20 cellular contexts compared by ENCODE assay signal in the genomic region with DNA sequence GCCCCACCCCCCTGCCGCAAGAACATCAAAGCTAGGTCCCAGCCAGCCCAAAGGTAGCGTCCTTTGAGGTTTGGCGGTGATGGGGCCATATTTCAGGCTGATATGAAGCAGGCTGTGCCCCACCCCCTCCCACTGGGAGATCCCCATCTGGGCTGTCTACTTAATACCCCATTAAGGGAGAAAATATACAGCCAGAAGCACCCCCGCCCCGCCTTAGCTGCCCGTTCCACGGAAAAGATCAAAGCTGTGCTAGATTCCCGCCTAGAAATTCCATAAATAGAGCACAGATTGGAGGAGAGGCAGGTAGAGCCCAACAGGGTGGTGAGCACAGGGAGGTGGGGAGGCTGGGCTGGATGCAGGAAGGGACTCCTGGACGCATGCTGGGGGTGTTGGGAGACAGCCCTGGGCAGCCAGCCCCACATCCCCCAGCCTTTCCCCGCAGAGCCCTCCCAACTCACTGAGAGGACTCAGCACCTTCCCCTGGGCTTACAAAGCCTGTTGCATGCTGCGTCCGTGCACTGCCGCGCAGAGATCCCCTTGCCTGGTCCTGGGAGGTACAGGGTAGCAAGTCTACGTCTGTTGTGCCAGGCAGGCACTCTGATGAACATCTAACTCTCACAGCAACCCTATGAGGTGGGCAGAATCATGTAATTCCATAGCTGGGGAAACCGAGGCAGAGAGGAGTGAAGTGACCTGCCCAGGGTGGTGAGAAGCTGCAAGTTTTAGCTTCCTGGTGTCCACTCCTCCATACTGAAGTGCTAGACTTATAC. TPM values are rescaled to one million over a fixed set of nuclear protein-coding genes. Genes with fewer than 3 reads are reported as not detected.
DNase-seq lines count a peak whose midpoint lies in the region; ATAC-seq and TF ChIP-seq lines count a peak whose summit lies in the region.
"Had no signal": no experiment of that assay in that cellular context is flagged by ENCODE, and none has a peak within 500 bp of the region (broad histone marks: within the 10 kb centered on the region; RNA-seq: fewer than 3 reads in every experiment).

No MANE protein-coding gene starts in this region.

- H3K9me3 ChIP-seq in DOHH2 (ENCODE audit: control insufficient read depth, insufficient read depth, low read length) = no peaks in the 10 kb centered on the region
- no peaks in the 10 kb centered on the region for H3K9me3 ChIP-seq in HUES6 (ENCODE audit: control insufficient read depth, insufficient read depth, low read depth, low read length)
- H3K9me3 ChIP-seq in WERI-Rb-1 (ENCODE audit: severe bottlenecking) = no peaks in the 10 kb centered on the region
- no peaks in the 10 kb centered on the region for H3K9me3 ChIP-seq in naive thymus-derived CD4-positive, alpha-beta T cell (ENCODE audit: control insufficient read depth in 2 of 3, low read length in 3 of 3)
- H3K9me3 ChIP-seq in MM.1S (replicated peaks; ENCODE audit: insufficient read depth, low read length) = no peaks in the 10 kb centered on the region
- H3K9me3 ChIP-seq: left lung, pancreas, tibial nerve had no signal

- H3K4me2 ChIP-seq in DOHH2 (ENCODE audit: low read length) = peak overlapping the region; percentile 24
- no peak overlapping the region for H3K4me2 ChIP-seq in MM.1S (ENCODE audit: low read depth, low read length)

- H3F3A ChIP-seq in DOHH2 (ENCODE audit: control insufficient read depth, insufficient read depth) (peaks cover 14% of the 10 kb centered on the region), MM.1S (ENCODE audit: insufficient read depth, low read length) (no peaks in the 10 kb centered on the region)

- H3K4me3 Mint-ChIP-seq in naive thymus-derived CD4-positive, alpha-beta T cell = peak overlapping the region in 6 of 10 donors; percentile 6 to 59 (median 36)
- no peak overlapping the region for H3K4me3 Mint-ChIP-seq in progenitor cell of endocrine pancreas (ENCODE audit: low read depth)
- H3K4me3 Mint-ChIP-seq: activated T-cell treated with anti-CD3 and anti-CD28 coated beads, Interleukin-2, amount 50 U/mL, for 72 hours; stimulated activated memory B cell treated with anti-CD40 and anti-IgM and Interleukin-4, amounts not matched to agents 10 μg/mL and 1 μg/mL and 100 μg/mL, for 72 hours had no signal

- H3K9ac ChIP-seq in HUES6 (ENCODE audit: low read length) (no peak overlapping the region), MM.1S (ENCODE audit: low read length) (no peak overlapping the region)

- H3K36me3 ChIP-seq in DOHH2 (ENCODE audit: control insufficient read depth, low read length) (no peaks in the 10 kb centered on the region), HUES6 (ENCODE audit: control insufficient read depth, insufficient read depth, low read length) (no peaks in the 10 kb centered on the region), WERI-Rb-1 (peaks cover 5% of the 10 kb centered on the region), MM.1S (replicated peaks; ENCODE audit: insufficient read depth, low read length) (no peaks in the 10 kb centered on the region)
- H3K36me3 ChIP-seq in naive thymus-derived CD4-positive, alpha-beta T cell (ENCODE audit: control insufficient read depth in 2 of 3, insufficient read depth in 3 of 3, low read length in 3 of 3) = no peaks in the 10 kb centered on the region
- H3K36me3 ChIP-seq: left lung, pancreas, tibial nerve had no signal

- H3K4me3 ChIP-seq in DOHH2 (ENCODE audit: low read length) (no peak overlapping the region), HUES6 (ENCODE audit: low read depth, low read length) (peak overlapping the region; percentile 43), WERI-Rb-1 (ENCODE audit: low read depth, low read length) (peak overlapping the region; percentile 32), MM.1S (ENCODE audit: low read length) (no peak overlapping the region)
- H3K4me3 ChIP-seq in naive thymus-derived CD4-positive, alpha-beta T cell (ENCODE audit: low read length) = no peak overlapping the region
- H3K4me3 ChIP-seq: left lung, pancreas, skin epidermis, tibial nerve had no signal

- ATAC-seq in naive thymus-derived CD4-positive, alpha-beta T cell = no peak
- no peak for ATAC-seq in HG03457 (IDR thresholded peaks at IDR 0.05; ENCODE audit: unreplicated experiment)
- ATAC-seq: activated T-cell treated with anti-CD3 and anti-CD28 coated beads, Interleukin-2, amount 50 U/mL, for 72 hours; left lung; pancreas; PC-3; stimulated activated memory B cell treated with anti-CD40 and anti-IgM and Interleukin-4, amounts not matched to agents 10 μg/mL and 1 μg/mL and 100 μg/mL, for 72 hours had no signal

- no peaks in the 10 kb centered on the region for H3K9me3 Mint-ChIP-seq in naive thymus-derived CD4-positive, alpha-beta T cell
- H3K9me3 Mint-ChIP-seq in progenitor cell of endocrine pancreas (ENCODE audit: low read depth) = no peaks in the 10 kb centered on the region
- H3K9me3 Mint-ChIP-seq: activated T-cell treated with anti-CD3 and anti-CD28 coated beads, Interleukin-2, amount 50 U/mL, for 72 hours; stimulated activated memory B cell treated with anti-CD40 and anti-IgM and Interleukin-4, amounts not matched to agents 10 μg/mL and 1 μg/mL and 100 μg/mL, for 72 hours had no signal

- intact Hi-C loops in naive thymus-derived CD4-positive, alpha-beta T cell (cut with micrococcal nuclease) = no loop called here

- POLR2A ChIA-PET in naive thymus-derived CD4-positive, alpha-beta T cell (lab: Charles Lee) = interaction anchor here (0.6 to 7.0 kb wide), 7 partner anchors 8 to 240 kb away, joined by 3 to 50 read pairs (median 3); no protein-coding TSS in a partner anchor

- H3K27me3 ChIP-seq in DOHH2 (ENCODE audit: control insufficient read depth, low read length) (peaks cover 11% of the 10 kb centered on the region), HUES6 (ENCODE audit: control insufficient read depth, insufficient read depth, low read length) (peaks cover 13% of the 10 kb centered on the region; the same call in 1 of the 2 replicates), WERI-Rb-1 (ENCODE audit: insufficient read depth, low read depth, severe bottlenecking) (no peaks in the 10 kb centered on the region), MM.1S (replicated peaks; ENCODE audit: insufficient read depth, low read length) (peaks cover 80% of the 10 kb centered on the region)
- H3K27me3 ChIP-seq in naive thymus-derived CD4-positive, alpha-beta T cell (ENCODE audit: control insufficient read depth in 2 of 2, insufficient read depth in 2 of 2, low read length in 2 of 2) = no peaks in the 10 kb centered on the region
- H3K27me3 ChIP-seq: pancreas, tibial nerve had no signal

- H3K79me2 ChIP-seq in DOHH2 (ENCODE audit: control insufficient read depth, low read length) (no peaks in the 10 kb centered on the region), MM.1S (ENCODE audit: low read length) (no peaks in the 10 kb centered on the region)

- H3K27ac ChIP-seq in DOHH2 (ENCODE audit: low read depth, low read length) = no peak overlapping the region
- no peak overlapping the region for H3K27ac ChIP-seq in HUES6 (ENCODE audit: low read depth, low read length)
- peak overlapping the region; percentile 85 for H3K27ac ChIP-seq in WERI-Rb-1
- no peak overlapping the region for H3K27ac ChIP-seq in naive thymus-derived CD4-positive, alpha-beta T cell (ENCODE audit: low read depth, low read length)
- H3K27ac ChIP-seq in MM.1S (ENCODE audit: low read length) = no peak overlapping the region
- H3K27ac ChIP-seq: left lung, pancreas, skin epidermis, tibial nerve had no signal

- peaks cover 0 to 25% (median 0%) of the 10 kb centered on the region in 5 donors for H3K27me3 Mint-ChIP-seq in naive thymus-derived CD4-positive, alpha-beta T cell
- H3K27me3 Mint-ChIP-seq in progenitor cell of endocrine pancreas = peaks cover 32% of the 10 kb centered on the region

- TF ChIP-seq CTCF in DOHH2 (IDR thresholded peaks at IDR 0.05; ENCODE audit: low read depth, low read length, poor library complexity, severe bottlenecking) = no peak
- TF ChIP-seq CTCF in WERI-Rb-1 (IDR thresholded peaks at IDR 0.05; ENCODE audit: low read depth, low read length) = no peak
- no peak for TF ChIP-seq CTCF in progenitor cell of endocrine pancreas (IDR thresholded peaks at IDR 0.05; ENCODE audit: unreplicated experiment)
- TF ChIP-seq CTCF in MM.1S (IDR thresholded peaks at IDR 0.05; ENCODE audit: low read length) = no peak

- H3K9me2 ChIP-seq in DOHH2 (replicated peaks; ENCODE audit: control insufficient read depth, low read length) = no peaks in the 10 kb centered on the region
- H3K9me2 ChIP-seq in MM.1S (replicated peaks; ENCODE audit: insufficient read depth, low read length) = no peaks in the 10 kb centered on the region

- no peaks in the 10 kb centered on the region for H3K36me3 Mint-ChIP-seq in naive thymus-derived CD4-positive, alpha-beta T cell
- H3K36me3 Mint-ChIP-seq in progenitor cell of endocrine pancreas (ENCODE audit: insufficient read depth) = no peaks in the 10 kb centered on the region
- H3K36me3 Mint-ChIP-seq: stimulated activated memory B cell treated with anti-CD40 and anti-IgM and Interleukin-4, amounts not matched to agents 10 μg/mL and 1 μg/mL and 100 μg/mL, for 72 hours had no signal

- H4K20me1 ChIP-seq in DOHH2 (ENCODE audit: control insufficient read depth, insufficient read depth, low read depth, low read length) (no peaks in the 10 kb centered on the region), MM.1S (ENCODE audit: insufficient read depth, low read length) (no peaks in the 10 kb centered on the region)

- peak; percentile 93 for DNase-seq in WERI-Rb-1
- DNase-seq in naive thymus-derived CD4-positive, alpha-beta T cell = no peak
- no peak for DNase-seq in iPS-NIHi7 (ENCODE audit: extremely low spot score)
- no peak for DNase-seq in progenitor cell of endocrine pancreas (ENCODE audit: low spot score, unreplicated experiment)
- DNase-seq in MM.1S = no peak
- DNase-seq: activated CD4-positive, alpha-beta T cell treated with anti-CD3 and anti-CD28 coated beads, Interleukin-2, amount 50 U/mL, for 1 hour; activated T-cell treated with anti-CD3 and anti-CD28 coated beads, Interleukin-2, amount 50 U/mL, for 72 hours; central memory CD4-positive, alpha-beta T cell; DMS153; left lung; NCI-H1048; NCI-H446 treated with DMSO at 0.1 percent for 48 hours; pancreas; PC-3 had no signal

- H3K4me1 Mint-ChIP-seq in naive thymus-derived CD4-positive, alpha-beta T cell = peaks cover 44 to 83% (median 74%) of the 10 kb centered on the region in 7 donors
- H3K4me1 Mint-ChIP-seq in progenitor cell of endocrine pancreas (ENCODE audit: low read depth) = peaks cover 11% of the 10 kb centered on the region

- no peak overlapping the region for H2AFZ ChIP-seq in MM.1S (ENCODE audit: low read length)

- CTCF ChIA-PET in naive thymus-derived CD4-positive, alpha-beta T cell (lab: Charles Lee) = interaction anchor here (0.8 to 2.2 kb wide), 3 partner anchors 8 to 65 kb away, joined by 3 to 6 read pairs (median 4); no protein-coding TSS in a partner anchor

- H3K4me1 ChIP-seq in DOHH2 (ENCODE audit: control insufficient read depth, low read length) = peaks cover 42% of the 10 kb centered on the region
- peaks cover 54% of the 10 kb centered on the region for H3K4me1 ChIP-seq in HUES6 (ENCODE audit: control insufficient read depth, insufficient read depth, low read length)
- peaks cover 27 to 78% of the 10 kb centered on the region in 2 donors for H3K4me1 ChIP-seq in naive thymus-derived CD4-positive, alpha-beta T cell (ENCODE audit: control insufficient read depth in 2 of 2, insufficient read depth in 2 of 2, low read length in 2 of 2)
- no peaks in the 10 kb centered on the region for H3K4me1 ChIP-seq in MM.1S (ENCODE audit: low read length)
- H3K4me1 ChIP-seq: pancreas had no signal

- peak overlapping the region in 7 of 9 donors; percentile 19 to 84 (median 68) for H3K27ac Mint-ChIP-seq in naive thymus-derived CD4-positive, alpha-beta T cell
- H3K27ac Mint-ChIP-seq in progenitor cell of endocrine pancreas = no peak overlapping the region
- H3K27ac Mint-ChIP-seq: activated T-cell treated with anti-CD3 and anti-CD28 coated beads, Interleukin-2, amount 50 U/mL, for 72 hours; stimulated activated memory B cell treated with anti-CD40 and anti-IgM and Interleukin-4, amounts not matched to agents 10 μg/mL and 1 μg/mL and 100 μg/mL, for 72 hours had no signal

RNA-seq across cellular contexts. Expression of gene TCF20, which starts 33.8 kb away (rescaled TPM):
- 10 to 100 TPM; 63.6 to 97.2 (median 78.1) TPM for total RNA-seq in naive thymus-derived CD4-positive, alpha-beta T cell
- 1 to 10 TPM; 3.3 to 3.8 TPM for polyA plus RNA-seq in naive thymus-derived CD4-positive, alpha-beta T cell
- total RNA-seq in progenitor cell of endocrine pancreas = 66.1 and 68.5 TPM in 2 replicates

Comparison
In these comparisons a context has a peak if more than half of its experiments do, and no peak if none do; other contexts are left out.
1. H3K4me3 ChIP-seq: peak in HUES6 (single experiment) and WERI-Rb-1 (single experiment); none in DOHH2 (single experiment), naive thymus-derived CD4-positive, alpha-beta T cell (single experiment) and MM.1S (single experiment).